1 cellular context compared by ENCODE assay signal in genomic region chr12:110245278-110245868, GRCh38.
TF ChIP-seq lines count a peak whose summit lies in the region.

No MANE protein-coding gene starts in this region.

TF ChIP-seq in HepG2, 621 proteins besides CTCF, POLR2A, EP300 and RAD21 (continued from another document and continues in another):
- TF ChIP-seq ZNF318 (CRISPR knock-in tag; IDR thresholded peaks at IDR 0.05) (no peak), BATF2 (CRISPR knock-in tag; IDR thresholded peaks at IDR 0.05) (no peak), MXD3 (CRISPR knock-in tag; IDR thresholded peaks at IDR 0.05) (no peak), MLXIP (CRISPR knock-in tag; IDR thresholded peaks at IDR 0.05; ENCODE audit: borderline replicate concordance) (no peak), RAD51 (IDR thresholded peaks at IDR 0.05; ENCODE audit: borderline replicate concordance) (no peak), ZNF414 (CRISPR knock-in tag; IDR thresholded peaks at IDR 0.05) (no peak), SKI (IDR thresholded peaks at IDR 0.05; ENCODE audit: partially characterized antibody) (no peak), ZNF3 (CRISPR knock-in tag; IDR thresholded peaks at IDR 0.05) (no peak), KDM5A (IDR thresholded peaks at IDR 0.05; ENCODE audit: borderline replicate concordance, low read length) (no peak), ELF4 (CRISPR knock-in tag; IDR thresholded peaks at IDR 0.05; ENCODE audit: borderline replicate concordance) (no peak), PAWR (CRISPR knock-in tag; IDR thresholded peaks at IDR 0.05; ENCODE audit: borderline replicate concordance) (no peak), KAT8 (CRISPR knock-in tag; IDR thresholded peaks at IDR 0.05) (no peak), ZFX (CRISPR knock-in tag; IDR thresholded peaks at IDR 0.05; ENCODE audit: low read depth) (no peak), HCFC1 (IDR thresholded peaks at IDR 0.05; ENCODE audit: low read depth, low read length) (no peak), ZBTB3 (CRISPR knock-in tag; IDR thresholded peaks at IDR 0.05; ENCODE audit: borderline replicate concordance, low read depth) (no peak), FOXC1 (CRISPR knock-in tag; IDR thresholded peaks at IDR 0.05; ENCODE audit: borderline replicate concordance) (no peak), NFIB (CRISPR knock-in tag; IDR thresholded peaks at IDR 0.05; ENCODE audit: borderline replicate concordance) (no peak), SNRNP70 (IDR thresholded peaks at IDR 0.05; ENCODE audit: low read depth, low read length) (no peak), FOXO4 (CRISPR knock-in tag; conservative IDR thresholded peaks at IDR 0.05) (no peak), ZBTB25 (CRISPR knock-in tag; IDR thresholded peaks at IDR 0.05) (no peak), SMAD3 (CRISPR knock-in tag; IDR thresholded peaks at IDR 0.05) (0 out of 2 replicates have a peak, but pooled peaks have one; percentile 35), PHF21A (CRISPR knock-in tag; IDR thresholded peaks at IDR 0.05) (no peak), KDM3A (CRISPR knock-in tag; IDR thresholded peaks at IDR 0.05; ENCODE audit: low read depth) (no peak), SMC3 (IDR thresholded peaks at IDR 0.05; ENCODE audit: low read length) (peak; percentile 48; the same call in 1 of the 2 replicates), POLR2G (IDR thresholded peaks at IDR 0.05; ENCODE audit: low read depth, low read length) (no peak), MAZ (IDR thresholded peaks at IDR 0.05; ENCODE audit: borderline replicate concordance, low read depth, low read length) (no peak), MAZ (CRISPR knock-in tag; IDR thresholded peaks at IDR 0.05; ENCODE audit: low read depth) (no peak), STAG1 (CRISPR knock-in tag; IDR thresholded peaks at IDR 0.05) (peak; percentile 73), PATZ1 (CRISPR knock-in tag; IDR thresholded peaks at IDR 0.05) (no peak), RFXANK (CRISPR knock-in tag; IDR thresholded peaks at IDR 0.05) (no peak), ZBTB8A (CRISPR knock-in tag; IDR thresholded peaks at IDR 0.05; ENCODE audit: borderline replicate concordance, low read depth) (no peak), ZNF274 (CRISPR knock-in tag; IDR thresholded peaks at IDR 0.05) (no peak), ZNF687 (CRISPR knock-in tag; IDR thresholded peaks at IDR 0.05) (peak; percentile 61), ONECUT2 (CRISPR knock-in tag; IDR thresholded peaks at IDR 0.05) (no peak), NPAS2 (CRISPR knock-in tag; IDR thresholded peaks at IDR 0.05; ENCODE audit: borderline replicate concordance) (no peak), THAP11 (CRISPR knock-in tag; IDR thresholded peaks at IDR 0.05) (0 out of 2 replicates have a peak, but pooled peaks have one; percentile 28), ZNF570 (CRISPR knock-in tag; IDR thresholded peaks at IDR 0.05; ENCODE audit: borderline replicate concordance) (no peak)
